20 cellular contexts compared by ENCODE assay signal in the genomic region with DNA sequence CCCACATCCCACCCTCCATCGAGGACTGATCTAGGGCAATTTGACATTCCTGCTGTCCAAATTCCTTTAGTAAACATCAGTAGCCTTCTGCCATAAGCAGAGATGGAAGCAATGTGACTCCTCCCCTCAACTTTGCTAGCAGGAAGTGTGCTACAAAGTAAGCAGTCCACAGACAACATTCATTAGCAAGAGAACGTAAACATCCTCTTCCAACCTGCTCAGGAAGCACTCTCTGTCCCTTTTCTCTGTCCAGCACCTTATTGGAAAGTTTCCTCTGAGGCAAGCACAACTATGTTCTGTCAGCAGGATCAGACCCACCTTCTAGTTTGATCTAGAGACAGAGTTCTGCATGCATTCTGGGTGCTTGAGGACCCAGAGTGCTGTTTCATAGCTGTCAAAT. TPM values are rescaled to one million over a fixed set of nuclear protein-coding genes. Genes with fewer than 3 reads are reported as not detected.
"Had no signal": no experiment of that assay in that cellular context is flagged by ENCODE, and none has a peak within 500 bp of the region (broad histone marks: within the 10 kb centered on the region; RNA-seq: fewer than 3 reads in every experiment).

No MANE protein-coding gene starts in this region.

- H3K9me3 ChIP-seq: pancreas, stomach, transverse colon, uterus had no signal

- H3K4me3 Mint-ChIP-seq: activated CD4-positive, alpha-beta T cell treated with anti-CD3 and anti-CD28 coated beads, Interleukin-2, amount 10 ng/mL, durations not matched to agents 7 days and 5 days; activated CD8-positive, alpha-beta T cell treated with anti-CD3 and anti-CD28 coated beads, Interleukin-2, amount 10 ng/mL, durations not matched to agents 7 days and 5 days; activated naive CD4-positive, alpha-beta T cell treated with anti-CD3 and anti-CD28 coated beads, Interleukin-2, amount 50 U/mL, for 24 hours; brain; nephron progenitor cell had no signal

- FAIRE-seq: pancreas had no signal

- ATAC-seq: activated CD8-positive, alpha-beta T cell treated with anti-CD3 and anti-CD28 coated beads, Interleukin-2, amount 10 ng/mL, durations not matched to agents 7 days and 5 days; foreskin keratinocyte; pancreas; right cardiac atrium had no signal

- H3K4me1 Mint-ChIP-seq: activated CD4-positive, alpha-beta T cell treated with anti-CD3 and anti-CD28 coated beads, Interleukin-2, amount 10 ng/mL, durations not matched to agents 7 days and 5 days; activated naive CD4-positive, alpha-beta T cell treated with anti-CD3 and anti-CD28 coated beads, Interleukin-2, amount 50 U/mL, for 24 hours; brain; nephron progenitor cell had no signal

- H3K27me3 ChIP-seq: foreskin keratinocyte, pancreas, stomach, transverse colon, uterus had no signal

- H3K36me3 ChIP-seq: left ventricle myocardium inferior, pancreas, transverse colon, uterus had no signal

- H3K27me3 Mint-ChIP-seq: activated CD4-positive, alpha-beta T cell treated with anti-CD3 and anti-CD28 coated beads, Interleukin-2, amount 10 ng/mL, durations not matched to agents 7 days and 5 days; activated naive CD4-positive, alpha-beta T cell treated with anti-CD3 and anti-CD28 coated beads, Interleukin-2, amount 50 U/mL, for 24 hours; brain had no signal

- H3K4me1 ChIP-seq: foreskin keratinocyte, left ventricle myocardium inferior, pancreas, stomach, transverse colon, uterus had no signal

- H3K27ac ChIP-seq: foreskin keratinocyte, left ventricle myocardium inferior, pancreas, stomach, transverse colon, uterus had no signal

- H3K4me3 ChIP-seq: left ventricle myocardium inferior, pancreas, stomach, transverse colon, uterus had no signal

- H3K27ac Mint-ChIP-seq: activated CD4-positive, alpha-beta T cell treated with anti-CD3 and anti-CD28 coated beads, Interleukin-2, amount 10 ng/mL, durations not matched to agents 7 days and 5 days; activated CD8-positive, alpha-beta T cell treated with anti-CD3 and anti-CD28 coated beads, Interleukin-2, amount 10 ng/mL, durations not matched to agents 7 days and 5 days; activated naive CD4-positive, alpha-beta T cell treated with anti-CD3 and anti-CD28 coated beads, Interleukin-2, amount 50 U/mL, for 24 hours; brain; nephron progenitor cell had no signal

- H3K9me3 Mint-ChIP-seq: activated naive CD4-positive, alpha-beta T cell treated with anti-CD3 and anti-CD28 coated beads, Interleukin-2, amount 50 U/mL, for 24 hours had no signal

- DNase-seq: activated CD4-positive, alpha-beta T cell treated with anti-CD3 and anti-CD28 coated beads, Interleukin-2, amount 10 ng/mL, durations not matched to agents 7 days and 5 days; activated CD4-positive, CD25-positive, alpha-beta regulatory T cell treated with anti-CD3 and anti-CD28 coated beads, Interleukin-2, amount 50 U/mL, for 72 hours; activated CD8-positive, alpha-beta T cell treated with anti-CD3 and anti-CD28 coated beads, Interleukin-2, amount 10 ng/mL, durations not matched to agents 7 days and 5 days; activated gamma-delta T cell treated with Interleukin-2 at 50 U/mL for 16 hours; aorta; effector CD4-positive, alpha-beta T cell; erythroblast; foreskin keratinocyte; kidney glomerular epithelial cell; left ventricle myocardium inferior; mammary epithelial cell; nephron progenitor cell; pancreas; right cardiac atrium; stimulated activated CD4-positive, alpha-beta T cell treated with anti-CD3 and anti-CD28 coated beads, Interleukin-1b, Interleukin-23, amount 100 ng/mL, for 48 hours; stomach; transverse colon; uterus had no signal

RNA-seq across cellular contexts. Expression of a gene that starts 48.1 kb away (rescaled TPM):
- polyA plus RNA-seq: right cardiac atrium had no signal
